In genomic region chr19:48881741-48882657, GRCh38 we compare ENCODE assay signal across 1 cellular context.
TF ChIP-seq lines count a peak whose summit lies in the region.

No MANE protein-coding gene starts in this region.

TF ChIP-seq in HepG2, 621 proteins besides CTCF, POLR2A, EP300 and RAD21 (continued from another document and continues in another):
- no peak for TF ChIP-seq ZBTB33 (CRISPR knock-in tag; IDR thresholded peaks at IDR 0.05)
- TF ChIP-seq SNRNP70 (IDR thresholded peaks at IDR 0.05; ENCODE audit: low read depth, low read length), result no peak
- no peak for TF ChIP-seq ZNF597 (CRISPR knock-in tag; IDR thresholded peaks at IDR 0.05)
- TF ChIP-seq ATF1 (CRISPR knock-in tag; IDR thresholded peaks at IDR 0.05), result no peak
- no peak for TF ChIP-seq ZMYM2 (CRISPR knock-in tag; IDR thresholded peaks at IDR 0.05)
- TF ChIP-seq SNAPC2 (CRISPR knock-in tag; IDR thresholded peaks at IDR 0.05), result no peak
- TF ChIP-seq AKNA (CRISPR knock-in tag; IDR thresholded peaks at IDR 0.05; ENCODE audit: borderline replicate concordance), result no peak
- TF ChIP-seq ZNF382 (CRISPR knock-in tag; IDR thresholded peaks at IDR 0.05; ENCODE audit: borderline replicate concordance), result no peak
- TF ChIP-seq TOE1 (CRISPR knock-in tag; IDR thresholded peaks at IDR 0.05), result no peak
- no peak for TF ChIP-seq ZBTB1 (CRISPR knock-in tag; IDR thresholded peaks at IDR 0.05; ENCODE audit: borderline replicate concordance)
- no peak for TF ChIP-seq HNRNPK (IDR thresholded peaks at IDR 0.05; ENCODE audit: low read depth, low read length, poor library complexity, severe bottlenecking)
- TF ChIP-seq ZFX (CRISPR knock-in tag; IDR thresholded peaks at IDR 0.05; ENCODE audit: low read depth), result no peak
- no peak for TF ChIP-seq ZNF407 (CRISPR knock-in tag; IDR thresholded peaks at IDR 0.05; ENCODE audit: not compliant biosample characterization)
- TF ChIP-seq ZNF740 (CRISPR knock-in tag; IDR thresholded peaks at IDR 0.05), result no peak
- TF ChIP-seq HBP1 (CRISPR knock-in tag; IDR thresholded peaks at IDR 0.05; ENCODE audit: low read depth), result no peak
- TF ChIP-seq FOSL2 (CRISPR knock-in tag; IDR thresholded peaks at IDR 0.05), result no peak
- TF ChIP-seq YY1 (IDR thresholded peaks at IDR 0.05; ENCODE audit: insufficient read depth, insufficient replicate concordance, low read depth, low read length), result peak; percentile 20
- TF ChIP-seq ZNF280B (CRISPR knock-in tag; IDR thresholded peaks at IDR 0.05; ENCODE audit: borderline replicate concordance), result no peak
- no peak for TF ChIP-seq PITX1 (CRISPR knock-in tag; IDR thresholded peaks at IDR 0.05)
- no peak for TF ChIP-seq TBX3 (IDR thresholded peaks at IDR 0.05; ENCODE audit: borderline replicate concordance)
- no peak for TF ChIP-seq BRD4 (CRISPR knock-in tag; IDR thresholded peaks at IDR 0.05)
- no peak for TF ChIP-seq ZNF20 (CRISPR knock-in tag; IDR thresholded peaks at IDR 0.05)
- TF ChIP-seq RFX5 (IDR thresholded peaks at IDR 0.05; ENCODE audit: low read depth, low read length), result no peak
- TF ChIP-seq DR1 (CRISPR knock-in tag; IDR thresholded peaks at IDR 0.05), result no peak
- no peak for TF ChIP-seq HOXA3 (CRISPR knock-in tag; IDR thresholded peaks at IDR 0.05)
- TF ChIP-seq RBAK (CRISPR knock-in tag; IDR thresholded peaks at IDR 0.05), result no peak
- TF ChIP-seq KDM4B (CRISPR knock-in tag; IDR thresholded peaks at IDR 0.05), result no peak
- TF ChIP-seq HNF1B (CRISPR knock-in tag; IDR thresholded peaks at IDR 0.05), result peak; percentile 22; the same call in 1 of the 2 replicates
- TF ChIP-seq TIGD3 (CRISPR knock-in tag; IDR thresholded peaks at IDR 0.05; ENCODE audit: borderline replicate concordance), result no peak
- no peak for TF ChIP-seq ZNF350 (CRISPR knock-in tag; IDR thresholded peaks at IDR 0.05; ENCODE audit: borderline replicate concordance, low read depth)
- no peak for TF ChIP-seq ZBTB7A (CRISPR knock-in tag; IDR thresholded peaks at IDR 0.05)
